ENCODE assay signal across 1 cellular context in genomic region chr17:64385187-64386083, GRCh38.
TF ChIP-seq lines count a peak whose summit lies in the region.

No MANE protein-coding gene starts in this region.

TF ChIP-seq in HepG2, 621 proteins besides CTCF, POLR2A, EP300 and RAD21 (continued from another document and continues in another):
- TF ChIP-seq, protein P1, sequence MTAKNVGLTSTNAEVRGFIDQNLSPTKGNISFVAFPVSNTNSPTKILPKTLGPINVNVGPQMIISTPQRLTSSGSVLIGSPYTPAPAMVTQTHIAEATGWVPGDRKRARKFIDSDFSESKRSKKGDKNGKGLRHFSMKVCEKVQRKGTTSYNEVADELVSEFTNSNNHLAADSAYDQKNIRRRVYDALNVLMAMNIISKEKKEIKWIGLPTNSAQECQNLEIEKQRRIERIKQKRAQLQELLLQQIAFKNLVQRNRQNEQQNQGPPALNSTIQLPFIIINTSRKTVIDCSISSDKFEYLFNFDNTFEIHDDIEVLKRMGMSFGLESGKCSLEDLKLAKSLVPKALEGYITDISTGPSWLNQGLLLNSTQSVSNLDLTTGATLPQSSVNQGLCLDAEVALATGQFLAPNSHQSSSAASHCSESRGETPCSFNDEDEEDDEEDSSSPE (CRISPR knock-in tag; IDR thresholded peaks at IDR 0.05), result peak; percentile 64; the same call in 1 of the 2 replicates
- TF ChIP-seq TMF1 (CRISPR knock-in tag; IDR thresholded peaks at IDR 0.05; ENCODE audit: low read depth), result peak; percentile 69; the same call in 1 of the 2 replicates
- TF ChIP-seq ZNF597 (CRISPR knock-in tag; IDR thresholded peaks at IDR 0.05), result no peak
- peak; percentile 79; the same call in 1 of the 2 replicates for TF ChIP-seq ZMAT3 (CRISPR knock-in tag; conservative IDR thresholded peaks at IDR 0.05)
- TF ChIP-seq NCOR1 (IDR thresholded peaks at IDR 0.05; ENCODE audit: borderline replicate concordance, low read length), result no peak
- TF ChIP-seq, protein P2, sequence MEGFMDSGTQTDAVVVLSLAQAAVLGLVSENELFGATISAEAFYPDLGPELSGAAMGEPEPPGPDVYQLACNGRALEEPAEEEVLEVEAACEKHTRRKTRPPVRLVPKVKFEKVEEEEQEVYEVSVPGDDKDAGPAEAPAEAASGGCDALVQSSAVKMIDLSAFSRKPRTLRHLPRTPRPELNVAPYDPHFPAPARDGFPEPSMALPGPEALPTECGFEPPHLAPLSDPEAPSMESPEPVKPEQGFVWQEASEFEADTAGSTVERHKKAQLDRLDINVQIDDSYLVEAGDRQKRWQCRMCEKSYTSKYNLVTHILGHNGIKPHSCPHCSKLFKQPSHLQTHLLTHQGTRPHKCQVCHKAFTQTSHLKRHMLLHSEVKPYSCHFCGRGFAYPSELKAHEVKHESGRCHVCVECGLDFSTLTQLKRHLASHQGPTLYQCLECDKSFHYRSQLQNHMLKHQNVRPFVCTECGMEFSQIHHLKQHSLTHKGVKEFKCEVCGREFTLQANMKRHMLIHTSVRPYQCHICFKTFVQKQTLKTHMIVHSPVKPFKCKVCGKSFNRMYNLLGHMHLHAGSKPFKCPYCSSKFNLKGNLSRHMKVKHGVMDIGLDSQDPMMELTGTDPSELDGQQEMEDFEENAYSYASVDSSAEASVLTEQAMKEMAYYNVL (CRISPR knock-in tag; IDR thresholded peaks at IDR 0.05; ENCODE audit: borderline replicate concordance), result peak; percentile 94
- no peak for TF ChIP-seq ZNF20 (CRISPR knock-in tag; IDR thresholded peaks at IDR 0.05)
- no peak for TF ChIP-seq ZNF572 (CRISPR knock-in tag; IDR thresholded peaks at IDR 0.05)
- no peak for TF ChIP-seq ZNF232 (CRISPR knock-in tag; IDR thresholded peaks at IDR 0.05; ENCODE audit: borderline replicate concordance)
- peak; percentile 69; the same call in 1 of the 2 replicates for TF ChIP-seq HMG20B (CRISPR knock-in tag; conservative IDR thresholded peaks at IDR 0.05)
- no peak for TF ChIP-seq ZFAT (CRISPR knock-in tag; conservative IDR thresholded peaks at IDR 0.05)
- TF ChIP-seq ZNF605 (CRISPR knock-in tag; IDR thresholded peaks at IDR 0.05), result peak; percentile 77
- TF ChIP-seq ZNF496 (CRISPR knock-in tag; IDR thresholded peaks at IDR 0.05; ENCODE audit: insufficient replicate concordance), result no peak
- TF ChIP-seq ZBTB10 (CRISPR knock-in tag; IDR thresholded peaks at IDR 0.05; ENCODE audit: borderline replicate concordance), result peak; percentile 92; the same call in 1 of the 2 replicates
- TF ChIP-seq TRIM24 (CRISPR knock-in tag; IDR thresholded peaks at IDR 0.05), result peak; percentile 71; the same call in 1 of the 2 replicates
- TF ChIP-seq ZFX (CRISPR knock-in tag; IDR thresholded peaks at IDR 0.05; ENCODE audit: low read depth), result peak; percentile 87
- peak; percentile 95 for TF ChIP-seq ZNF746 (CRISPR knock-in tag; IDR thresholded peaks at IDR 0.05)
- no peak; a peak in 2 of 4 replicates for TF ChIP-seq MAFK (conservative IDR thresholded peaks at IDR 0.05 in 1 of 2, IDR thresholded peaks at IDR 0.05 in 1 of 2; ENCODE audit: low read length in 2 of 2)
- peak; percentile 76 for TF ChIP-seq ZNF430 (CRISPR knock-in tag; IDR thresholded peaks at IDR 0.05)
- peak; percentile 26; the same call in 1 of the 2 replicates for TF ChIP-seq ZNF143 (CRISPR knock-in tag; IDR thresholded peaks at IDR 0.05)
- peak; percentile 87 for TF ChIP-seq SMYD3 (CRISPR knock-in tag; IDR thresholded peaks at IDR 0.05)
- TF ChIP-seq, protein P3, sequence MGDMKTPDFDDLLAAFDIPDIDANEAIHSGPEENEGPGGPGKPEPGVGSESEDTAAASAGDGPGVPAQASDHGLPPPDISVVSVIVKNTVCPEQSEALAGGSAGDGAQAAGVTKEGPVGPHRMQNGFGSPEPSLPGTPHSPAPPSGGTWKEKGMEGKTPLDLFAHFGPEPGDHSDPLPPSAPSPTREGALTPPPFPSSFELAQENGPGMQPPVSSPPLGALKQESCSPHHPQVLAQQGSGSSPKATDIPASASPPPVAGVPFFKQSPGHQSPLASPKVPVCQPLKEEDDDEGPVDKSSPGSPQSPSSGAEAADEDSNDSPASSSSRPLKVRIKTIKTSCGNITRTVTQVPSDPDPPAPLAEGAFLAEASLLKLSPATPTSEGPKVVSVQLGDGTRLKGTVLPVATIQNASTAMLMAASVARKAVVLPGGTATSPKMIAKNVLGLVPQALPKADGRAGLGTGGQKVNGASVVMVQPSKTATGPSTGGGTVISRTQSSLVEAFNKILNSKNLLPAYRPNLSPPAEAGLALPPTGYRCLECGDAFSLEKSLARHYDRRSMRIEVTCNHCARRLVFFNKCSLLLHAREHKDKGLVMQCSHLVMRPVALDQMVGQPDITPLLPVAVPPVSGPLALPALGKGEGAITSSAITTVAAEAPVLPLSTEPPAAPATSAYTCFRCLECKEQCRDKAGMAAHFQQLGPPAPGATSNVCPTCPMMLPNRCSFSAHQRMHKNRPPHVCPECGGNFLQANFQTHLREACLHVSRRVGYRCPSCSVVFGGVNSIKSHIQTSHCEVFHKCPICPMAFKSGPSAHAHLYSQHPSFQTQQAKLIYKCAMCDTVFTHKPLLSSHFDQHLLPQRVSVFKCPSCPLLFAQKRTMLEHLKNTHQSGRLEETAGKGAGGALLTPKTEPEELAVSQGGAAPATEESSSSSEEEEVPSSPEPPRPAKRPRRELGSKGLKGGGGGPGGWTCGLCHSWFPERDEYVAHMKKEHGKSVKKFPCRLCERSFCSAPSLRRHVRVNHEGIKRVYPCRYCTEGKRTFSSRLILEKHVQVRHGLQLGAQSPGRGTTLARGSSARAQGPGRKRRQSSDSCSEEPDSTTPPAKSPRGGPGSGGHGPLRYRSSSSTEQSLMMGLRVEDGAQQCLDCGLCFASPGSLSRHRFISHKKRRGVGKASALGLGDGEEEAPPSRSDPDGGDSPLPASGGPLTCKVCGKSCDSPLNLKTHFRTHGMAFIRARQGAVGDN (CRISPR knock-in tag; IDR thresholded peaks at IDR 0.05), result peak; percentile 98
- TF ChIP-seq, protein P4, sequence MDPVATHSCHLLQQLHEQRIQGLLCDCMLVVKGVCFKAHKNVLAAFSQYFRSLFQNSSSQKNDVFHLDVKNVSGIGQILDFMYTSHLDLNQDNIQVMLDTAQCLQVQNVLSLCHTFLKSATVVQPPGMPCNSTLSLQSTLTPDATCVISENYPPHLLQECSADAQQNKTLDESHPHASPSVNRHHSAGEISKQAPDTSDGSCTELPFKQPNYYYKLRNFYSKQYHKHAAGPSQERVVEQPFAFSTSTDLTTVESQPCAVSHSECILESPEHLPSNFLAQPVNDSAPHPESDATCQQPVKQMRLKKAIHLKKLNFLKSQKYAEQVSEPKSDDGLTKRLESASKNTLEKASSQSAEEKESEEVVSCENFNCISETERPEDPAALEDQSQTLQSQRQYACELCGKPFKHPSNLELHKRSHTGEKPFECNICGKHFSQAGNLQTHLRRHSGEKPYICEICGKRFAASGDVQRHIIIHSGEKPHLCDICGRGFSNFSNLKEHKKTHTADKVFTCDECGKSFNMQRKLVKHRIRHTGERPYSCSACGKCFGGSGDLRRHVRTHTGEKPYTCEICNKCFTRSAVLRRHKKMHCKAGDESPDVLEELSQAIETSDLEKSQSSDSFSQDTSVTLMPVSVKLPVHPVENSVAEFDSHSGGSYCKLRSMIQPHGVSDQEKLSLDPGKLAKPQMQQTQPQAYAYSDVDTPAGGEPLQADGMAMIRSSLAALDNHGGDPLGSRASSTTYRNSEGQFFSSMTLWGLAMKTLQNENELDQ (CRISPR knock-in tag; IDR thresholded peaks at IDR 0.05; ENCODE audit: borderline replicate concordance), result no peak
- TF ChIP-seq ZNF235 (CRISPR knock-in tag; IDR thresholded peaks at IDR 0.05; ENCODE audit: borderline replicate concordance), result peak; percentile 57; the same call in 1 of the 2 replicates
- no peak for TF ChIP-seq ZBTB8A (CRISPR knock-in tag; IDR thresholded peaks at IDR 0.05; ENCODE audit: borderline replicate concordance, low read depth)
- TF ChIP-seq RXRA (CRISPR knock-in tag; IDR thresholded peaks at IDR 0.05), result peak; percentile 98
- TF ChIP-seq, protein P5, sequence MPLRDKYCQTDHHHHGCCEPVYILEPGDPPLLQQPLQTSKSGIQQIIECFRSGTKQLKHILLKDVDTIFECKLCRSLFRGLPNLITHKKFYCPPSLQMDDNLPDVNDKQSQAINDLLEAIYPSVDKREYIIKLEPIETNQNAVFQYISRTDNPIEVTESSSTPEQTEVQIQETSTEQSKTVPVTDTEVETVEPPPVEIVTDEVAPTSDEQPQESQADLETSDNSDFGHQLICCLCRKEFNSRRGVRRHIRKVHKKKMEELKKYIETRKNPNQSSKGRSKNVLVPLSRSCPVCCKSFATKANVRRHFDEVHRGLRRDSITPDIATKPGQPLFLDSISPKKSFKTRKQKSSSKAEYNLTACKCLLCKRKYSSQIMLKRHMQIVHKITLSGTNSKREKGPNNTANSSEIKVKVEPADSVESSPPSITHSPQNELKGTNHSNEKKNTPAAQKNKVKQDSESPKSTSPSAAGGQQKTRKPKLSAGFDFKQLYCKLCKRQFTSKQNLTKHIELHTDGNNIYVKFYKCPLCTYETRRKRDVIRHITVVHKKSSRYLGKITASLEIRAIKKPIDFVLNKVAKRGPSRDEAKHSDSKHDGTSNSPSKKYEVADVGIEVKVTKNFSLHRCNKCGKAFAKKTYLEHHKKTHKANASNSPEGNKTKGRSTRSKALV (CRISPR knock-in tag; IDR thresholded peaks at IDR 0.05), result no peak
- peak; percentile 52; the same call in 1 of the 2 replicates for TF ChIP-seq ZZZ3 (CRISPR knock-in tag; IDR thresholded peaks at IDR 0.05; ENCODE audit: borderline replicate concordance)
- 0 out of 2 replicates have a peak, but pooled peaks have one; percentile 11 for TF ChIP-seq ADNP (CRISPR knock-in tag; IDR thresholded peaks at IDR 0.05)
- no peak for TF ChIP-seq ATRX (CRISPR knock-in tag; IDR thresholded peaks at IDR 0.05; ENCODE audit: borderline replicate concordance)
- no peak; the same call in 1 of the 2 replicates for TF ChIP-seq ZNF629 (CRISPR knock-in tag; conservative IDR thresholded peaks at IDR 0.05)
- TF ChIP-seq, protein P6, sequence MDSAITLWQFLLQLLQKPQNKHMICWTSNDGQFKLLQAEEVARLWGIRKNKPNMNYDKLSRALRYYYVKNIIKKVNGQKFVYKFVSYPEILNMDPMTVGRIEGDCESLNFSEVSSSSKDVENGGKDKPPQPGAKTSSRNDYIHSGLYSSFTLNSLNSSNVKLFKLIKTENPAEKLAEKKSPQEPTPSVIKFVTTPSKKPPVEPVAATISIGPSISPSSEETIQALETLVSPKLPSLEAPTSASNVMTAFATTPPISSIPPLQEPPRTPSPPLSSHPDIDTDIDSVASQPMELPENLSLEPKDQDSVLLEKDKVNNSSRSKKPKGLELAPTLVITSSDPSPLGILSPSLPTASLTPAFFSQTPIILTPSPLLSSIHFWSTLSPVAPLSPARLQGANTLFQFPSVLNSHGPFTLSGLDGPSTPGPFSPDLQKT (CRISPR knock-in tag; IDR thresholded peaks at IDR 0.05; ENCODE audit: borderline replicate concordance), result no peak
- TF ChIP-seq ZNF124 (CRISPR knock-in tag; IDR thresholded peaks at IDR 0.05), result peak; percentile 76; the same call in 1 of the 2 replicates
- TF ChIP-seq ZNF563 (CRISPR knock-in tag; IDR thresholded peaks at IDR 0.05), result peak; percentile 65; the same call in 1 of the 2 replicates
- TF ChIP-seq, protein P7, sequence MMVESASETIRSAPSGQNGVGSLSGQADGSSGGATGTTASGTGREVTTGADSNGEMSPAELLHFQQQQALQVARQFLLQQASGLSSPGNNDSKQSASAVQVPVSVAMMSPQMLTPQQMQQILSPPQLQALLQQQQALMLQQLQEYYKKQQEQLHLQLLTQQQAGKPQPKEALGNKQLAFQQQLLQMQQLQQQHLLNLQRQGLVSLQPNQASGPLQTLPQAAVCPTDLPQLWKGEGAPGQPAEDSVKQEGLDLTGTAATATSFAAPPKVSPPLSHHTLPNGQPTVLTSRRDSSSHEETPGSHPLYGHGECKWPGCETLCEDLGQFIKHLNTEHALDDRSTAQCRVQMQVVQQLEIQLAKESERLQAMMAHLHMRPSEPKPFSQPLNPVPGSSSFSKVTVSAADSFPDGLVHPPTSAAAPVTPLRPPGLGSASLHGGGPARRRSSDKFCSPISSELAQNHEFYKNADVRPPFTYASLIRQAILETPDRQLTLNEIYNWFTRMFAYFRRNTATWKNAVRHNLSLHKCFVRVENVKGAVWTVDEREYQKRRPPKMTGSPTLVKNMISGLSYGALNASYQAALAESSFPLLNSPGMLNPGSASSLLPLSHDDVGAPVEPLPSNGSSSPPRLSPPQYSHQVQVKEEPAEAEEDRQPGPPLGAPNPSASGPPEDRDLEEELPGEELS (CRISPR knock-in tag; IDR thresholded peaks at IDR 0.05), result peak; percentile 93
- TF ChIP-seq HOXA9 (CRISPR knock-in tag; IDR thresholded peaks at IDR 0.05; ENCODE audit: borderline replicate concordance), result no peak
- peak; percentile 70; the same call in 1 of the 2 replicates for TF ChIP-seq NFE2 (CRISPR knock-in tag; IDR thresholded peaks at IDR 0.05)
